In the genomic region with DNA sequence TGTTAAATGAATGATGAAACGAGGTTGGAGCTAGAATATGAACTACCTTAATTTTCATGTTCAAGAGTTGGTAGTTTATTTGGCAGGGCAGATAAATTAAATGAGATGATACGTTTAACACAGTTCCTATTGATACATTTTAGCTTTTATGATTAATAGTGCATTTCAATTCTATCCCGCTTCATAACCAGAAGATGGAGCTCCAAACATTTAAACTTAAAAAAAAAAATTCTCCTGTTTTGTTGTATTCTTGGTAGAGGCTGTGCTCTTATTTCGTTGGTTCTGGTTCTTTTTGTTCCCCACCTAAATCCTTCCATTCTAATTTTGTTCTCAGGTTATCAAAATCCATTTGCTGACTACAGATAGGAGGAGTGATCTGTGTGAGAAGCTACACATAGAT, we compare ENCODE assay signal across 17 cellular contexts.
DNase-seq lines count a peak whose midpoint lies in the region; ATAC-seq, FAIRE-seq and TF ChIP-seq lines count a peak whose summit lies in the region.
"Had no signal": no experiment of that assay in that cellular context is flagged by ENCODE, and none has a peak within 500 bp of the region (broad histone marks: within the 10 kb centered on the region; RNA-seq: fewer than 3 reads in every experiment).

No MANE protein-coding gene starts in this region.

- H3K4me3 Mint-ChIP-seq in chondrocyte (ENCODE audit: unreplicated experiment) (no peak overlapping the region), H9 (no peak overlapping the region)
- H3K4me3 Mint-ChIP-seq: activated CD8-positive, alpha-beta T cell treated with anti-CD3 and anti-CD28 coated beads for 36 hours; stimulated activated naive CD8-positive, alpha-beta T cell treated with anti-CD3 and anti-CD28 coated beads, Interleukin-15, Interleukin-2, amounts not matched to agents 100 ng/mL and 50 ng/mL, for 24 hours had no signal

- H2BK15ac ChIP-seq in H9 (ENCODE audit: low read depth, low read length): no peak overlapping the region

- peaks cover 10% of the 10 kb centered on the region for H3K36me3 Mint-ChIP-seq in chondrocyte (ENCODE audit: low read depth)
- H3K36me3 Mint-ChIP-seq in H9 (ENCODE audit: insufficient read depth in 1 of 3, low read depth in 3 of 3): peaks cover 21 to 43% (median 26%) of the 10 kb centered on the region in 3 experiments

- no peak overlapping the region for H3T11ph ChIP-seq in H9 (ENCODE audit: low read length)

- H3K9me3 Mint-ChIP-seq in chondrocyte (ENCODE audit: low read depth) (peaks cover 26% of the 10 kb centered on the region), H9 (peaks cover 34 to 41% of the 10 kb centered on the region in 2 experiments)

- no peak overlapping the region for H2AK5ac ChIP-seq in H9 (ENCODE audit: insufficient read length, low read length)

- H3K18ac ChIP-seq in H9 (ENCODE audit: insufficient read length, low read depth, low read length): no peak overlapping the region

- H3K4me1 ChIP-seq in OCI-LY3 (ENCODE audit: low read length): peaks cover 28% of the 10 kb centered on the region
- no peaks in the 10 kb centered on the region for H3K4me1 ChIP-seq in H9 (ENCODE audit: insufficient read depth, low read length)
- H3K4me1 ChIP-seq: colonic mucosa, Peyer's patch had no signal

- H4K8ac ChIP-seq in H9 (replicated peaks; ENCODE audit: insufficient read length, low read depth, low read length): no peak overlapping the region

- H3K4ac ChIP-seq in H9 (ENCODE audit: low read depth, low read length): no peak overlapping the region

- ATAC-seq in HG03432 (IDR thresholded peaks at IDR 0.05; ENCODE audit: unreplicated experiment) (no peak), HG02840 (IDR thresholded peaks at IDR 0.05; ENCODE audit: low FRiP score, unreplicated experiment) (no peak)
- ATAC-seq: activated CD8-positive, alpha-beta T cell treated with anti-CD3 and anti-CD28 coated beads for 36 hours; mucosa of descending colon had no signal

- H4K5ac ChIP-seq in H9 (ENCODE audit: insufficient read length, low read depth, low read length): no peak overlapping the region

- H2AFZ ChIP-seq in OCI-LY3 (ENCODE audit: low read depth, low read length) (no peak overlapping the region), H9 (ENCODE audit: low read length) (no peak overlapping the region)

- no peak overlapping the region for H3K27ac ChIP-seq in OCI-LY3 (ENCODE audit: low read length)
- no peak overlapping the region for H3K27ac ChIP-seq in H9 (ENCODE audit: insufficient read length, low read depth, low read length)
- H3K27ac ChIP-seq: colonic mucosa, Peyer's patch had no signal

- H3K27ac Mint-ChIP-seq in chondrocyte (ENCODE audit: unreplicated experiment) (no peak overlapping the region), H9 (no peak overlapping the region)
- H3K27ac Mint-ChIP-seq: activated CD8-positive, alpha-beta T cell treated with anti-CD3 and anti-CD28 coated beads for 36 hours; stimulated activated naive CD8-positive, alpha-beta T cell treated with anti-CD3 and anti-CD28 coated beads, Interleukin-15, Interleukin-2, amounts not matched to agents 100 ng/mL and 50 ng/mL, for 24 hours had no signal

- H4K91ac ChIP-seq in H9 (ENCODE audit: insufficient read length, low read depth, low read length): no peak overlapping the region

- H3K9ac ChIP-seq in OCI-LY3 (ENCODE audit: low read length) (no peak overlapping the region), H9 (ENCODE audit: extremely low read depth, insufficient read length, low read length) (no peak overlapping the region)

- H3K4me2 ChIP-seq in OCI-LY3 (ENCODE audit: low read length): peak overlapping the region; percentile 25
- no peak overlapping the region for H3K4me2 ChIP-seq in H9 (ENCODE audit: insufficient read depth, insufficient read length, low read length)

- TF ChIP-seq CTCF in GM10266 (IDR thresholded peaks at IDR 0.05; ENCODE audit: control insufficient read depth, insufficient read depth, low read depth, missing control alignments) (peak; percentile 35), OCI-LY3 (IDR thresholded peaks at IDR 0.05; ENCODE audit: low read depth, low read length) (peak; percentile 63), chondrocyte (IDR thresholded peaks at IDR 0.05) (peak; percentile 84), H9 (conservative IDR thresholded peaks at IDR 0.05) (no peak)

- no peaks in the 10 kb centered on the region for H3K27me3 ChIP-seq in OCI-LY3 (ENCODE audit: low read depth, low read length)
- H3K27me3 ChIP-seq in H9 (ENCODE audit: insufficient read depth, low read length): no peaks in the 10 kb centered on the region
- H3K27me3 ChIP-seq: colonic mucosa, Peyer's patch had no signal

- peak; percentile 59 for FAIRE-seq in A204.1 (lab: Jason Lieb, UNC)
- FAIRE-seq: keratinocyte had no signal

- DNase-seq in GM10266 (ENCODE audit: extremely low spot score) (no peak), chondrocyte (ENCODE audit: low spot score) (no peak), H9 (no peak), NCI-H1694 treated with DMSO at 0.1 percent for 48 hours (lab: John Stamatoyannopoulos, UW) (no peak)
- DNase-seq: activated CD8-positive, alpha-beta T cell treated with anti-CD3 and anti-CD28 coated beads for 36 hours; activated naive CD4-positive, alpha-beta T cell treated with Interleukin-2 at 50 U/mL for 16 hours; C1 segment of cervical spinal cord; colonic mucosa; mucosa of descending colon; Peyer's patch; T1000 had no signal

- no peaks in the 10 kb centered on the region for H3K36me3 ChIP-seq in OCI-LY3 (replicated peaks; ENCODE audit: low read depth, low read length)
- H3K36me3 ChIP-seq: colonic mucosa, Peyer's patch had no signal

- H3K27me3 Mint-ChIP-seq in chondrocyte (ENCODE audit: low read depth) (no peaks in the 10 kb centered on the region), H9 (ENCODE audit: low read depth) (peaks cover 2% of the 10 kb centered on the region; the same call in 1 of the 2 replicates)

- no peak overlapping the region for H3K23ac ChIP-seq in H9 (ENCODE audit: insufficient read length, low read depth, low read length)

- no peak overlapping the region for H3K4me3 ChIP-seq in OCI-LY3 (ENCODE audit: low read length)
- H3K4me3 ChIP-seq: colonic mucosa, mucosa of descending colon, Peyer's patch had no signal

- no peak overlapping the region for H2BK12ac ChIP-seq in H9 (ENCODE audit: insufficient read length, low read depth, low read length)

- H3K4me1 Mint-ChIP-seq in chondrocyte (ENCODE audit: low read depth) (peaks cover 14% of the 10 kb centered on the region), H9 (peaks cover 0 to 5% of the 10 kb centered on the region in 2 experiments; a peak in 2 of 4 replicates)

- H3K14ac ChIP-seq in H9 (ENCODE audit: insufficient read depth, low read length): no peak overlapping the region

- no peaks in the 10 kb centered on the region for H3K79me1 ChIP-seq in H9 (ENCODE audit: insufficient read depth, low read depth, low read length, poor library complexity, severe bottlenecking)

- H3K23me2 ChIP-seq in H9 (ENCODE audit: insufficient read length, low read depth, low read length, poor library complexity, severe bottlenecking): no peaks in the 10 kb centered on the region

- no peaks in the 10 kb centered on the region for H4K20me1 ChIP-seq in OCI-LY3 (ENCODE audit: insufficient read depth, low read length)
- no peaks in the 10 kb centered on the region for H4K20me1 ChIP-seq in H9 (ENCODE audit: control insufficient read depth, insufficient read depth, insufficient read length)

- no peak overlapping the region for H2BK120ac ChIP-seq in H9 (ENCODE audit: low read depth, low read length, poor library complexity, severe bottlenecking)

- no peaks in the 10 kb centered on the region for H3K79me2 ChIP-seq in OCI-LY3 (ENCODE audit: low read length)
- no peaks in the 10 kb centered on the region for H3K79me2 ChIP-seq in H9 (ENCODE audit: insufficient read depth, low read length)

- no peak overlapping the region for H3K56ac ChIP-seq in H9 (ENCODE audit: insufficient read length, low read depth, low read length)

- 0 out of 2 replicates have a peak, but pooled peaks cover 3% of the 10 kb centered on the region for H3K9me3 ChIP-seq in OCI-LY3 (ENCODE audit: insufficient read depth, low read length)
- peaks cover 9% of the 10 kb centered on the region for H3K9me3 ChIP-seq in H9 (ENCODE audit: control insufficient read depth, low read depth, low read length)
- H3K9me3 ChIP-seq: colonic mucosa, mucosa of descending colon, Peyer's patch had no signal

- H2BK20ac ChIP-seq in H9 (ENCODE audit: low read depth, low read length, poor library complexity, severe bottlenecking): no peak overlapping the region

- WGBS in H9 (ENCODE audit: extremely low coverage, insufficient read length, low lambda C conversion rate): no CpG with 5 or more reads among the region's 4 CpGs

- no peak overlapping the region for H2BK5ac ChIP-seq in H9 (ENCODE audit: insufficient read length, low read length)
